Comparison of ENCODE assay signal across 8 cellular contexts in the genomic region with DNA sequence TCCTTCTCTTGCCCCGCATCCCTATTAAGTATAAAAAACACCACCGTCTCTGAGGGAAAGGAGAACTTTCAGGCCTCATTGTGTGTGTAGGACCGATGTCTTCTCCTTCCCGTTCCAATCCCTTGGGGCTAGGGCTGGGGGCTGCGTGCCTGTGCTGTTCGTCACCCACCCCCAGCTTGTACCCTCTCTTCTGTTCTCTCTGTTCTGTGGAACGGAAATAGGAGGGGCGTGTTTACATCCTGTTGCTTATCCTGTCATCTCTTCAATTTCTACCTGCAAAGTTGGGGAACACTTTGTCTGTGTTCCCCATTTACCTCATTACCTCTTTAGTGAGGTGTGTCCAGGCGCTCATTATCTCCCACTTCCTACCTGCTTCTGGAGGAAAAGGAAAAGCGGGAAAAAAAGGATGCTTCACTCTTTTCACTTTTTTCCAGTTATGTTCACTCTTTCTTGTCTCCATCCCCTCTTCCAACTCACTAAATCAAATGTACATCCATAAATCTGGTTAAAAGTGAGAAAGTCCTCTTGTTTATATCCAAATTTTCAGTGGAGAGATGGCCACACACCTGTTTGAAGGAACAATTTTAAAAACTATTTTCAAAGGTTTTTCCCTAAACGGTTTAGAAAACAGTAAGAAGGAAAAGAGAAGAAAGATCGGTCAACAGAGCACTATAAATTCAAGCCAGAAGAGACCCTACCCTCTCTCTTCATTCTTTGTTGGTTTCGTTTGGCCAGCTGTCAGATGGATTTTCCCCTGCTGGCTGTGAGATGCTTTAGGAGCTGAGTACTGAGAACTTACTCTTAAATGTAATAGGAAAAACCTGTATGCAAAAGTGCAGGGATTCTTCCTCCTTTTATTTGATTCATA. TPM values are rescaled to one million over a fixed set of nuclear protein-coding genes. Genes with fewer than 3 reads are reported as not detected.
DNase-seq lines count a peak whose midpoint lies in the region; ATAC-seq, FAIRE-seq and TF ChIP-seq lines count a peak whose summit lies in the region.

No MANE protein-coding gene starts in this region.

- H3K4me3 ChIP-seq in PC-9 (peak overlapping the region; percentile 93), right cardiac atrium (ENCODE audit: low read length) (peak overlapping the region; percentile 88), skeletal muscle tissue (ENCODE audit: low read length in 3 of 3) (peak overlapping the region; percentile 88 to 93 (median 93))

- peak overlapping the region; percentile 88 to 95 (median 94) for H3K9ac ChIP-seq in skeletal muscle tissue (ENCODE audit: low read depth in 1 of 3, low read length in 3 of 3)

- peaks cover 61% of the 10 kb centered on the region for H3K4me1 ChIP-seq in PC-9 (replicated peaks; ENCODE audit: insufficient read depth)
- H3K4me1 ChIP-seq in right cardiac atrium (ENCODE audit: control insufficient read depth, insufficient read depth, low read length): peaks cover 14% of the 10 kb centered on the region
- H3K4me1 ChIP-seq in skeletal muscle tissue (ENCODE audit: control insufficient read depth in 3 of 3, insufficient read depth in 3 of 3, low read length in 3 of 3): peaks cover 35 to 52% (median 38%) of the 10 kb centered on the region in 3 donors

- H3K4me2 ChIP-seq in PC-9: peak overlapping the region; percentile 91

- H3K9me3 ChIP-seq in PC-9 (ENCODE audit: insufficient read depth, low read depth) (no peaks in the 10 kb centered on the region), right cardiac atrium (ENCODE audit: control insufficient read depth, low read length) (no peaks in the 10 kb centered on the region), skeletal muscle tissue (ENCODE audit: control insufficient read depth in 3 of 3, low read length in 3 of 3) (no peaks in the 10 kb centered on the region)

- H2AFZ ChIP-seq in PC-9: peak overlapping the region; percentile 84

- no peak for DNase-seq in GM12892 (ENCODE audit: insufficient read length)
- no peak for DNase-seq in PC-9
- peak; percentile 59 for DNase-seq in activated naive CD4-positive, alpha-beta T cell treated with anti-CD3 and anti-CD28 coated beads, Interleukin-2, amount 50 U/mL, for 16 hours
- DNase-seq in right cardiac atrium: peak in 2 of 3 donors; percentile 56 to 80
- DNase-seq in NCI-H446 treated with DMSO at 0.1 percent for 48 hours (lab: John Stamatoyannopoulos, UW): no peak
- DNase-seq in HK-2 (ENCODE audit: unreplicated experiment): no peak

- POLR2A ChIA-PET in PC-9 (lab: Charles Lee; ENCODE audit: unreplicated experiment): interaction anchor here (0.6 kb wide), 2 partner anchors 18 to 34 kb away, joined by 3 to 4 read pairs; no protein-coding TSS in a partner anchor

- H3K36me3 ChIP-seq in PC-9 (ENCODE audit: low read depth): peaks cover 33% of the 10 kb centered on the region
- H3K36me3 ChIP-seq in skeletal muscle tissue (ENCODE audit: control insufficient read depth in 3 of 3, insufficient read depth in 3 of 3, low read length in 3 of 3): peaks cover 37 to 39% (median 38%) of the 10 kb centered on the region in 3 donors

- intact Hi-C loops in PC-9 (cut with micrococcal nuclease; ENCODE audit: unreplicated experiment) (no loop called here), right cardiac atrium (cut with DNase I) (no loop called here)

- ATAC-seq in HG02678 (IDR thresholded peaks at IDR 0.05; ENCODE audit: unreplicated experiment): peak; percentile 42
- peak; percentile 15 to 48 for ATAC-seq in right cardiac atrium

- peak; percentile 54 for FAIRE-seq in GM12892 (lab: Jason Lieb, UNC)

- CTCF ChIA-PET in PC-9 (lab: Charles Lee): interaction anchor here (0.6 kb wide), 1 partner anchor 19 kb away, joined by 7 read pairs; no protein-coding TSS in a partner anchor

- WGBS in right cardiac atrium: 8% methylated on average over 13 of the region's 13 CpGs

- peaks cover 38% of the 10 kb centered on the region for H4K20me1 ChIP-seq in PC-9 (ENCODE audit: insufficient read depth)

- H3K9me2 ChIP-seq in PC-9 (ENCODE audit: insufficient read depth): no peaks in the 10 kb centered on the region

- TSS peak; percentile 96 for BruUV-seq in PC-9 (replicated peaks; lab: Mats Ljungman, UMichigan)

- peak; percentile 84 for TF ChIP-seq POLR2A in GM12892 (IDR thresholded peaks at IDR 0.05; ENCODE audit: low read depth, low read length)

- H3K27me3 ChIP-seq in PC-9 (ENCODE audit: insufficient read depth, low read depth) (no peaks in the 10 kb centered on the region), right cardiac atrium (ENCODE audit: control insufficient read depth, insufficient read depth) (no peaks in the 10 kb centered on the region), skeletal muscle tissue (ENCODE audit: control insufficient read depth in 3 of 3, insufficient read depth in 3 of 3, low read length in 3 of 3) (no peaks in the 10 kb centered on the region)

- no peak for TF ChIP-seq CTCF in PC-9 (conservative IDR thresholded peaks at IDR 0.05)

- peaks cover 40% of the 10 kb centered on the region for H3K79me2 ChIP-seq in PC-9 (ENCODE audit: low read depth)

- H3K27ac ChIP-seq in PC-9 (peak overlapping the region; percentile 78), right cardiac atrium (ENCODE audit: low read length) (peak overlapping the region; percentile 98), skeletal muscle tissue (ENCODE audit: low read depth, low read length) (peak overlapping the region; percentile 99)

- H3F3A ChIP-seq in PC-9 (ENCODE audit: insufficient read depth, low read depth): peaks cover 58% of the 10 kb centered on the region

RNA-seq across cellular contexts. Expression of gene TXNIP, which starts 1.0 kb away (rescaled TPM):
- polyA plus RNA-seq in GM12892 (2012; ENCODE audit: missing spikeins): 104 TPM
- total RNA-seq in PC-9 (2021) (95.7 and 131 TPM in 2 replicates), right cardiac atrium (100 to 1,000 TPM; 548 to 806 (median 632) TPM), skeletal muscle tissue (536 TPM)
- 943 TPM for polyA plus RNA-seq in right cardiac atrium

RNA-seq across cellular contexts. Expression of gene HJV, which starts 24.1 kb away (rescaled TPM):
- polyA plus RNA-seq in GM12892 (2012; ENCODE audit: missing spikeins): not detected
- not detected in 2 replicates for total RNA-seq in PC-9 (2021)
- total RNA-seq in right cardiac atrium: 100 to 1,000 TPM in 2 of 4 donors, 10 to 100 TPM in 2; 65.1 to 164 (median 97.1) TPM
- polyA plus RNA-seq in right cardiac atrium: 116 TPM
- total RNA-seq in skeletal muscle tissue: 439 TPM

RNA-seq across cellular contexts. Expression of gene POLR3GL, which starts 32.9 kb away (rescaled TPM):
- 27.0 TPM for polyA plus RNA-seq in GM12892 (2012; ENCODE audit: missing spikeins)
- 7.2 and 10.6 TPM in 2 replicates for total RNA-seq in PC-9 (2021)
- 10 to 100 TPM; 51.4 to 54.4 (median 52.5) TPM for total RNA-seq in right cardiac atrium
- 94.7 TPM for polyA plus RNA-seq in right cardiac atrium
- 17.7 TPM for total RNA-seq in skeletal muscle tissue

RNA-seq across cellular contexts. Expression of gene ANKRD34A, which starts 33.0 kb away (rescaled TPM):
- polyA plus RNA-seq in GM12892 (2012; ENCODE audit: missing spikeins): 0.49 TPM
- total RNA-seq in PC-9 (2021) (0.33 and 0.50 TPM in 2 replicates), right cardiac atrium (1 to 10 TPM; 1.7 to 3.9 (median 3.7) TPM), skeletal muscle tissue (under 0.01 TPM)
- 1.8 TPM for polyA plus RNA-seq in right cardiac atrium

RNA-seq across cellular contexts. Expression of gene LIX1L, which starts 39.6 kb away (rescaled TPM):
- polyA plus RNA-seq in GM12892 (2012; ENCODE audit: missing spikeins): 15.7 TPM
- total RNA-seq in PC-9 (2021) (0.48 and 0.50 TPM in 2 replicates), right cardiac atrium (10 to 100 TPM; 25.4 to 39.2 (median 28.4) TPM), skeletal muscle tissue (16.2 TPM)
- 11.9 TPM for polyA plus RNA-seq in right cardiac atrium

Comparison
In these comparisons a context has a peak if more than half of its experiments do, and no peak if none do; other contexts are left out.
1. DNase-seq: peak in activated naive CD4-positive, alpha-beta T cell treated with anti-CD3 and anti-CD28 coated beads, Interleukin-2, amount 50 U/mL, for 16 hours (single experiment) and right cardiac atrium (2 of 3); none in GM12892 (single experiment), PC-9 (0 of 2), NCI-H446 treated with DMSO at 0.1 percent for 48 hours (single experiment) and HK-2 (single experiment).
2. RNA of gene HJV, which starts 24.1 kb away (total RNA-seq): 439 TPM in skeletal muscle tissue (single experiment) and 65.1 to 164 TPM in right cardiac atrium; not detected in PC-9; every median in the first group is over 10 times any median in the second.
3. Peak in every context shown above with its lines, with median percentiles within 50 percentile points of each other: H3K27ac ChIP-seq and H3K4me3 ChIP-seq.